1 cellular context compared by ENCODE assay signal in genomic region chr20:56574531-56575142, GRCh38.
TF ChIP-seq lines count a peak whose summit lies in the region.

No MANE protein-coding gene starts in this region.

TF ChIP-seq in HCT116, 20 proteins besides CTCF, POLR2A, EP300 and RAD21 (continued from another document):
- TF ChIP-seq ATF3 (IDR thresholded peaks at IDR 0.05) (no peak), ELF1 (IDR thresholded peaks at IDR 0.05; ENCODE audit: borderline replicate concordance, low read depth) (no peak), SP1 (IDR thresholded peaks at IDR 0.05; ENCODE audit: low read depth) (no peak), SIN3A (IDR thresholded peaks at IDR 0.05; ENCODE audit: low read depth) (no peak), EZH2phosphoT487 (IDR thresholded peaks at IDR 0.05; ENCODE audit: borderline replicate concordance) (no peak), ZNF274 (IDR thresholded peaks at IDR 0.05; ENCODE audit: low read depth, low read length) (no peak), SRF (IDR thresholded peaks at IDR 0.05; ENCODE audit: low read depth) (no peak), ZFX (IDR thresholded peaks at IDR 0.05) (no peak), YY1 (IDR thresholded peaks at IDR 0.05; ENCODE audit: extremely low read depth, insufficient replicate concordance, low read depth, low read length) (no peak), JUND (IDR thresholded peaks at IDR 0.05) (no peak), REST (IDR thresholded peaks at IDR 0.05; ENCODE audit: low read depth) (no peak), CBX3 (IDR thresholded peaks at IDR 0.05; ENCODE audit: low read depth) (no peak), TCF7L2 (IDR thresholded peaks at IDR 0.05; ENCODE audit: borderline replicate concordance, extremely low read depth, insufficient read depth, insufficient read length) (no peak)
